22 cellular contexts compared by ENCODE assay signal in the genomic region with DNA sequence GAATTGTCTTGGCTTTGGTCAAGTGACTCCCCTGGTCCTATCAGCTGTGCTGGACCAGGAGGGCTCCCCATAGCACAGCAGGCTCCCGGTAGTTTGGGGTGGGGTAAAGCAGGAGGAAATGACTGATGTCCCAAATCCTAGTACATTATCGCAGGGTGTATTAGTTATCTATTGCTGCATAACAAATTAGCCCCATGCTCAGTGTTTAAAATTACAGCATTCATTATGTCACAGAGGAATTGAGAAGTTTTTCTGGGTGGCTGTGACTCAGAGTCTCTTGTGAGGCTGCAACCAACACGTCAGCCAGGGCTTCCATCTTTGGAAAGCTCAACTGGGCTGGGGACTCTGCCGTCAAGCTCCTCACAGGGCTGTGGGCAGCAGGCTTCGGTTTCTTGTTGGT. TPM values are rescaled to one million over a fixed set of nuclear protein-coding genes. Genes with fewer than 3 reads are reported as not detected.
"Had no signal": no experiment of that assay in that cellular context is flagged by ENCODE, and none has a peak within 500 bp of the region (broad histone marks: within the 10 kb centered on the region; RNA-seq: fewer than 3 reads in every experiment).

No MANE protein-coding gene starts in this region.

- DNase-seq: cortex of kidney; effector memory CD4-positive, alpha-beta T cell; hippocampal formation; kidney glomerular epithelial cell; sigmoid colon; stimulated activated CD4-positive, alpha-beta T cell treated with anti-CD3 and anti-CD28 coated beads, Interleukin-2, amount 100 ng/mL, for 24 hours; stimulated activated CD4-positive, alpha-beta T cell treated with anti-CD3 and anti-CD28 coated beads, Interleukin-4, amount 100 ng/mL, for 4 hours; stimulated activated naive CD8-positive, alpha-beta T cell treated with anti-CD3 and anti-CD28 coated beads, Interleukin-15, Interleukin-2, amounts not matched to agents 100 U/mL and 50 U/mL, for 24 hours; thyroid gland had no signal

- H3K4me1 ChIP-seq: thyroid gland had no signal

- H3K27me3 ChIP-seq: right atrium auricular region, sigmoid colon, thyroid gland had no signal

- ATAC-seq: esophagus mucosa; heart left ventricle; left lobe of liver; stimulated activated naive CD8-positive, alpha-beta T cell treated with anti-CD3 and anti-CD28 coated beads, Interleukin-15, Interleukin-2, amounts not matched to agents 100 U/mL and 50 U/mL, for 24 hours had no signal

- FAIRE-seq: endometrium, frontal cortex, urothelium cell line had no signal

- H3K9me3 ChIP-seq: heart left ventricle, neutrophil, right atrium auricular region, sigmoid colon, suprapubic skin, thyroid gland had no signal

- H3K4me3 ChIP-seq: heart left ventricle, right atrium auricular region, sigmoid colon, skin epidermis, suprapubic skin, thyroid gland had no signal

- H3K36me3 ChIP-seq: heart left ventricle, neutrophil, right atrium auricular region, sigmoid colon, suprapubic skin, thyroid gland had no signal

- H3K27ac ChIP-seq: neutrophil, right atrium auricular region, sigmoid colon, skin epidermis, suprapubic skin, thyroid gland had no signal

RNA-seq across cellular contexts. Expression of a gene that starts 34.3 kb away (rescaled TPM):
- total RNA-seq: chondrocyte, mesothelial cell of epicardium, osteocyte had no signal
